ENCODE assay signal across 11 cellular contexts in the genomic region with DNA sequence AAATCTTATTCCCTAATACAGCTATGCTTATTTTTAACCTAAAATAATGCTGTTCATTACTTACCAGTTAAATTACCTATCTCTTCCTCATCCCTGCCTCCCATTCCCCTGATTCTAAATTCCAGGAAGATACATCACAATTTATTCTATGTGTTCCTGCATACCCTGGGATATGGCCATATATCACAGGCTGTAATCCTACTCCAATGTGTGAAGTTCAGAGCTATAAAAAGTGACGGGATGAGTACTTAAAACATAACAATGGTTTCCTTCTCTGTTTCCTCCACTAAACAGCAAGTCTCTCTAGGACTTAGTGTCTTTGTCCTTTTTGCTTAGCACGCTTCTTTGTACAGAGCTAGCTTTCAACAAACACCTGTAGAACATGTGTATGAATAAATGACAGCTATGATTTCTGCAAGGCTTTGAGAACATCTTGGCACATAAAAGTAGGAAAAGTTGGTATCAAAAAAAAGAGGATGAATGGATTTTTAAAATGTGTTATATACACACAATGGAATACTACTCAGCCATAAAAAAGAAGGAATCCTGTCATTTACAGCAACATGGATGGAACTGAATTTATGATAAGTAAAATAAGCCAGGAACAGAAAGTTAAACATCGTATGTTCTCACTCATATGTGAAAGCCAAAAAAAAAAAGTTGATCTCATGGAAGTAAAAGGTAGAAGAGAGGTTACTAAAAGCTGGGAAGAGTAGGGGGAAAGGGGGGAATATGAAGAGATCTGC.
"Had no signal": no experiment of that assay in that cellular context is flagged by ENCODE, and none has a peak within 500 bp of the region (broad histone marks: within the 10 kb centered on the region; RNA-seq: fewer than 3 reads in every experiment).

No MANE protein-coding gene starts in this region.

- H3K27ac Mint-ChIP-seq: activated T-cell treated with anti-CD3 and anti-CD28 coated beads, Interleukin-2, amount 50 U/mL, for 72 hours had no signal

- H3K4me3 Mint-ChIP-seq: activated T-cell treated with anti-CD3 and anti-CD28 coated beads, Interleukin-2, amount 50 U/mL, for 72 hours had no signal

- H3K27me3 ChIP-seq: ascending aorta, gastroesophageal sphincter, tibial artery, uterus had no signal

- ATAC-seq: activated T-cell treated with anti-CD3 and anti-CD28 coated beads, Interleukin-2, amount 50 U/mL, for 72 hours; gastroesophageal sphincter had no signal

- H3K27ac ChIP-seq: ascending aorta, gastroesophageal sphincter, tibial artery, uterus had no signal

- H3K4me3 ChIP-seq: ascending aorta, gastroesophageal sphincter, tibial artery, uterus had no signal

- H3K4me1 ChIP-seq: ascending aorta, uterus had no signal

- H3K9me3 ChIP-seq: ascending aorta, gastroesophageal sphincter, tibial artery, uterus had no signal

- H3K36me3 ChIP-seq: ascending aorta, gastroesophageal sphincter, tibial artery, uterus had no signal

- DNase-seq: activated CD4-positive, alpha-beta T cell treated with anti-CD3 and anti-CD28 coated beads, Interleukin-2, amount 50 U/mL, for 48 hours; activated CD4-positive, CD25-positive, alpha-beta regulatory T cell treated with anti-CD3 and anti-CD28 coated beads, Interleukin-2, amount 50 U/mL, for 72 hours; activated gamma-delta T cell treated with Interleukin-2 at 50 U/mL for 16 hours; activated T-cell treated with anti-CD3 and anti-CD28 coated beads, Interleukin-2, amount 50 U/mL, for 72 hours; effector CD4-positive, alpha-beta T cell; hippocampal formation; mammary epithelial cell; tibial artery; uterus had no signal
